ENCODE assay signal across 1 cellular context in genomic region chr20:49955830-49956396, GRCh38. TPM values are rescaled to one million over a fixed set of nuclear protein-coding genes. Genes with fewer than 3 reads are reported as not detected.
"Had no signal": no experiment of that assay in that cellular context is flagged by ENCODE, and none has a peak within 500 bp of the region (broad histone marks: within the 10 kb centered on the region; RNA-seq: fewer than 3 reads in every experiment).

No MANE protein-coding gene starts in this region.

RNA-seq across cellular contexts. Expression of gene SNAI1, which starts 26.9 kb away (rescaled TPM):
- total RNA-seq: occipital lobe had no signal
